ENCODE assay signal across 14 cellular contexts in genomic region chr4:111959202-111959601, GRCh38.
DNase-seq lines count a peak whose midpoint lies in the region; ATAC-seq lines count a peak whose summit lies in the region.
"Had no signal": no experiment of that assay in that cellular context is flagged by ENCODE, and none has a peak within 500 bp of the region (broad histone marks: within the 10 kb centered on the region; RNA-seq: fewer than 3 reads in every experiment).

No MANE protein-coding gene starts in this region.

- no peaks in the 10 kb centered on the region for H3K9me3 Mint-ChIP-seq in activated CD4-positive, alpha-beta memory T cell treated with anti-CD3 and anti-CD28 coated beads for 36 hours
- H3K9me3 Mint-ChIP-seq: naive B cell had no signal

- H3K9me3 ChIP-seq in BLaER1 treated with 17β-estradiol and CSF1 and Interleukin-3, amounts not matched to agents 10 nM and 100 nM (replicated peaks in 1 of 11): peaks cover 0 to 4% (median 0%) of the 10 kb centered on the region in 11 experiments; a peak in 1 of 22 replicates
- H3K9me3 ChIP-seq: BLaER1, gastrocnemius medialis had no signal

- H3K36me3 ChIP-seq in BLaER1 treated with 17β-estradiol and CSF1 and Interleukin-3, amounts not matched to agents 10 nM and 100 nM: no peaks in the 10 kb centered on the region
- H3K36me3 ChIP-seq: BLaER1, gastrocnemius medialis had no signal

- no peaks in the 10 kb centered on the region for H3K36me3 Mint-ChIP-seq in activated CD4-positive, alpha-beta memory T cell treated with anti-CD3 and anti-CD28 coated beads for 36 hours
- H3K36me3 Mint-ChIP-seq: naive B cell had no signal

- DNase-seq in LoVo (ENCODE audit: low spot score) (peak; percentile 42), dermis blood vessel endothelial cell (peak; percentile 23), GF-D8 (lab: John Stamatoyannopoulos, UW) (no peak), caudate nucleus (lab: John Stamatoyannopoulos, UW) (no peak)
- DNase-seq in activated CD4-positive, alpha-beta memory T cell treated with anti-CD3 and anti-CD28 coated beads for 36 hours: no peak
- DNase-seq: activated effector memory CD4-positive, alpha-beta T cell treated with Interleukin-2 at 50 U/mL for 16 hours; gastrocnemius medialis; MM.1S; naive B cell; T-helper 1 cell had no signal

- intact Hi-C loops in activated CD4-positive, alpha-beta memory T cell treated with anti-CD3 and anti-CD28 coated beads for 36 hours (cut with micrococcal nuclease): no loop called here

- H3K9ac ChIP-seq in BLaER1 treated with 17β-estradiol and CSF1 and Interleukin-3, amounts not matched to agents 10 nM and 100 nM: no peak overlapping the region
- H3K9ac ChIP-seq: BLaER1 had no signal

- CTCF ChIA-PET in activated CD4-positive, alpha-beta memory T cell treated with anti-CD3 and anti-CD28 coated beads for 36 hours (lab: Charles Lee): no interaction called here

- no peak overlapping the region for H3K27ac Mint-ChIP-seq in activated CD4-positive, alpha-beta memory T cell treated with anti-CD3 and anti-CD28 coated beads for 36 hours
- H3K27ac Mint-ChIP-seq: naive B cell had no signal

- H4K20me1 ChIP-seq in BLaER1 treated with 17β-estradiol and CSF1 and Interleukin-3, amounts not matched to agents 10 nM and 100 nM: no peaks in the 10 kb centered on the region
- H4K20me1 ChIP-seq: BLaER1 had no signal

- no peak overlapping the region for H3K4me3 Mint-ChIP-seq in activated CD4-positive, alpha-beta memory T cell treated with anti-CD3 and anti-CD28 coated beads for 36 hours
- H3K4me3 Mint-ChIP-seq: naive B cell had no signal

- peak overlapping the region in 9 of 11 experiments; percentile 19 to 74 (median 58); a peak in 16 of 22 replicates for H3K4me2 ChIP-seq in BLaER1 treated with 17β-estradiol and CSF1 and Interleukin-3, amounts not matched to agents 10 nM and 100 nM

- H3K4me1 Mint-ChIP-seq in activated CD4-positive, alpha-beta memory T cell treated with anti-CD3 and anti-CD28 coated beads for 36 hours (ENCODE audit: low read depth): no peaks in the 10 kb centered on the region
- H3K4me1 Mint-ChIP-seq: naive B cell had no signal

- H3K4me1 ChIP-seq in BLaER1 treated with 17β-estradiol and CSF1 and Interleukin-3, amounts not matched to agents 10 nM and 100 nM: peaks cover 8 to 46% (median 23%) of the 10 kb centered on the region in 10 experiments
- H3K4me1 ChIP-seq: gastrocnemius medialis had no signal

- POLR2A ChIA-PET in activated CD4-positive, alpha-beta memory T cell treated with anti-CD3 and anti-CD28 coated beads for 36 hours (lab: Charles Lee): no interaction called here

- H3K27me3 ChIP-seq in BLaER1 treated with 17β-estradiol and CSF1 and Interleukin-3, amounts not matched to agents 10 nM and 100 nM: no peaks in the 10 kb centered on the region
- H3K27me3 ChIP-seq: BLaER1, gastrocnemius medialis had no signal

- ATAC-seq in GM21825 (IDR thresholded peaks at IDR 0.05; ENCODE audit: unreplicated experiment) (peak; percentile 38), GM18867 (IDR thresholded peaks at IDR 0.05; ENCODE audit: unreplicated experiment) (no peak)
- ATAC-seq: gastrocnemius medialis had no signal

- H3K27ac ChIP-seq in BLaER1 treated with 17β-estradiol and CSF1 and Interleukin-3, amounts not matched to agents 10 nM and 100 nM: peak overlapping the region in 8 of 11 experiments; percentile 24 to 73 (median 54); a peak in 15 of 22 replicates
- H3K27ac ChIP-seq in caudate nucleus (ENCODE audit: low read depth, low read length): no peak overlapping the region
- H3K27ac ChIP-seq: BLaER1, gastrocnemius medialis had no signal

- H3K4me3 ChIP-seq in BLaER1 treated with 17β-estradiol and CSF1 and Interleukin-3, amounts not matched to agents 10 nM and 100 nM: no peak overlapping the region
- H3K4me3 ChIP-seq: BLaER1, gastrocnemius medialis had no signal

- no peaks in the 10 kb centered on the region for H3K27me3 Mint-ChIP-seq in activated CD4-positive, alpha-beta memory T cell treated with anti-CD3 and anti-CD28 coated beads for 36 hours

Comparison
In these comparisons a context has a peak if more than half of its experiments do, and no peak if none do; other contexts are left out.
1. DNase-seq: peak in LoVo (single experiment) and dermis blood vessel endothelial cell (single experiment); none in GF-D8 (single experiment), activated CD4-positive, alpha-beta memory T cell treated with anti-CD3 and anti-CD28 coated beads for 36 hours (single experiment) and caudate nucleus (0 of 61).